In the genomic region with DNA sequence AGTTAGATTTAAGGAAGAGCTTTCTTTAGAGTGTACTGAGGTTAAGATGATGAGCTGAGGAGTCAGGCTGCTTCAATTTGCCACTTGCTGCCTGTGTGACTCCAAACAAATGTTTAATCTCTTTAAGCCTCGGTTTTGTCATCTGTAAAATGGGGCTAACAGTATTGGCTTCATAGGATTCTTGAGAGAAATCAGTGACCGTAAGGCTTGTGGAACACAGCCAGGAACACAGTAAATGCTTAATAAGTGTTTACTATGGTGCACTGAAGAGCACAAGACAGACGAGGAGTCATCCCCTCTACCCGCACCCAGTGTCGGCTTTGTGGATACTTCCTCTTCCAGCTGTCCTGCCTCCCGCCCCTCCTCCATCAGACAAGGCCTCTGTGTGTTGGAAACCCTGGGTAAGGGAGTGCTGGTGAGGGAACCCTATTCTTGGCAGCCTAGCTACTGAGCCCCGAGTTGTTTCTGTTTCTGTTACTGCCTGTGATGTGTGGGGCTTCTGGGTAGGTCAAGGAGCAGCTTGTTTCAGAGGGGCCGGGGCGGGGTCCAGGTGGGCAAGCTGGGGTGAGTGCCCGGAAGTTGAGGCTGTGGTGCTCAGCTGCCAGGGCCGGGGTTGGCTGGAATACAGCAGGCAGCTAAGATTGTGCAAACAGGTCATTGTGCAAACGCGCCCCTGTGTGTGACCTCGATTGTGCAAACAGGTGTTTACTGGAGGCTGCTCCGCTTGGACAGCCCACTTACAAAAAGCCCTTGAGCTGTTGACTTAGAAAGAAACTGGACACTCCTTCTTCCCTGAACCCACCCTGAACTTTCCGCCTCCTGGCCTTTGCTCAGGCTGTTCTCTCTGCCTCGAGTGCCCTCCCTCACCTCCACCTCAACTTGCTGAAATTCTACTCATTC, we compare ENCODE assay signal across 9 cellular contexts. TPM values are rescaled to one million over a fixed set of nuclear protein-coding genes. Genes with fewer than 3 reads are reported as not detected.
DNase-seq lines count a peak whose midpoint lies in the region; ATAC-seq, FAIRE-seq and TF ChIP-seq lines count a peak whose summit lies in the region.
"Had no signal": no experiment of that assay in that cellular context is flagged by ENCODE, and none has a peak within 500 bp of the region (broad histone marks: within the 10 kb centered on the region; RNA-seq: fewer than 3 reads in every experiment).

No MANE protein-coding gene starts in this region.

- TF ChIP-seq EP300 in sigmoid colon (IDR thresholded peaks at IDR 0.05), result no peak

- WGBS in sigmoid colon, 2 donors, result 26 to 58% methylated on average over 17 of the region's 17 CpGs

- ATAC-seq in left cardiac atrium, result peak; percentile 61 to 82
- no peak for ATAC-seq in HG03457 (IDR thresholded peaks at IDR 0.05; ENCODE audit: unreplicated experiment)
- no peak for ATAC-seq in HG02870 (IDR thresholded peaks at IDR 0.05; ENCODE audit: unreplicated experiment)

- FAIRE-seq in HTR-8/SVneo (lab: Jason Lieb, UNC), result no peak

- DNase-seq in KBM-7 (peak; percentile 58), SHP77 treated with DMSO at 0.1 percent for 48 hours (lab: John Stamatoyannopoulos, UW) (peak; percentile 56), left cardiac atrium (peak; percentile 44), sigmoid colon (peak; percentile 77), HTR-8/SVneo (ENCODE audit: insufficient read length, low spot score) (no peak)
- DNase-seq in activated CD4-positive, alpha-beta T cell treated with anti-CD3 and anti-CD28 coated beads for 1 hour, result no peak

- no peaks in the 10 kb centered on the region for H3K9me3 ChIP-seq in sigmoid colon

- peak overlapping the region in 1 of 4 donors; percentile 37 for H3K27ac ChIP-seq in sigmoid colon
- H3K27ac ChIP-seq: KMS-11 had no signal

- intact Hi-C loops in left cardiac atrium (cut with DNase I) (no loop called here), sigmoid colon (cut with DNase I) (no loop called here)

- in situ Hi-C loops in KBM-7 (cut with MboI; ENCODE audit: low pct_unique_long_range_greater_than_20kb, low sequenced_read_pairs), result no loop called here

- no peaks in the 10 kb centered on the region for H3K4me1 ChIP-seq in sigmoid colon

- no peaks in the 10 kb centered on the region for H3K36me3 ChIP-seq in sigmoid colon

- peaks cover 0 to 6% (median 0%) of the 10 kb centered on the region in 3 donors for H3K27me3 ChIP-seq in sigmoid colon

- H3K4me3 ChIP-seq in sigmoid colon, result no peak overlapping the region

- TF ChIP-seq CTCF in sigmoid colon (IDR thresholded peaks at IDR 0.05), result no peak

- no peak for TF ChIP-seq POLR2A in sigmoid colon (IDR thresholded peaks at IDR 0.05)

RNA-seq across cellular contexts. Expression of a gene that starts 4.0 kb away (rescaled TPM):
- total RNA-seq in left cardiac atrium (10 to 100 TPM in 1 of 2 donors, 1 to 10 TPM in 1; 8.3 to 10.0 TPM), sigmoid colon (1 to 10 TPM; 7.5 to 9.1 (median 8.6) TPM)
- 1 to 10 TPM; 3.9 to 4.2 (median 3.9) TPM for polyA plus RNA-seq in sigmoid colon

RNA-seq across cellular contexts. Expression of a gene that starts 22.5 kb away (rescaled TPM):
- total RNA-seq in left cardiac atrium, result 10 to 100 TPM; 88.0 to 88.4 TPM
- total RNA-seq in sigmoid colon, result 100 to 1,000 TPM in 1 of 4 donors, 10 to 100 TPM in 3; 70.3 to 115 (median 79.0) TPM
- polyA plus RNA-seq in sigmoid colon, result 100 to 1,000 TPM in 2 of 3 donors, 10 to 100 TPM in 1; 81.1 to 103 (median 103) TPM

RNA-seq across cellular contexts. Expression of a gene that starts 36.4 kb away (rescaled TPM):
- total RNA-seq in left cardiac atrium, result 1 to 10 TPM; 5.9 to 6.4 TPM
- 10 to 100 TPM; 10.2 to 15.3 (median 10.7) TPM for total RNA-seq in sigmoid colon
- polyA plus RNA-seq in sigmoid colon, result 1 to 10 TPM in 2 of 3 donors, not detected in 1; 1.8 to 3.7 TPM

Comparison
In these comparisons a context has a peak if more than half of its experiments do, and no peak if none do; other contexts are left out.
1. DNase-seq: peak in KBM-7 (single experiment), SHP77 treated with DMSO at 0.1 percent for 48 hours (single experiment), left cardiac atrium (single experiment) and sigmoid colon (single experiment); none in HTR-8/SVneo (single experiment) and activated CD4-positive, alpha-beta T cell treated with anti-CD3 and anti-CD28 coated beads for 1 hour (single experiment).
2. ATAC-seq: peak in left cardiac atrium (2 of 2); none in HG03457 (single experiment) and HG02870 (single experiment).